ENCODE assay signal across 1 cellular context in the genomic region with DNA sequence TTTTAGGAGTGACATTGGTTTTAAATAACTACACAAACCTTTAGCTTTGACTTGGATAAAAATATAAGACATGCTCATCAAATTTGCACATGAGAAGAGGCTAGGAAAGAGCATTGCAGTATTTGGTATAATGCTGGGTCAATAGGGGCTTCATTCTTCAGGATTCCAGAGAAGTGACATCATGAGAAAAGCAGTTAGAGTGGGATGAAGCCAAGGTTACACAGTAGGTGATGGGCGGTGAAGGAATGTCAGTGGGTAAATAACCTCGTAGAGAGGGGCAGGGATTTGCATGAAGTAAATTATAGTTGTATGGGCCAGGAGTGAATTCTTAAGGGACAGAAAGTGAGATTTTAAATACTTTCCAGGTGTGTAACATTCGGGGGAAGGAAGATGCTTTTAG.
A peak's percentile ranks its signal among the peaks of the same experiment; 100 is the strongest.
TF ChIP-seq lines count a peak whose summit lies in the region.

No MANE protein-coding gene starts in this region.

TF ChIP-seq in GM23338, 12 proteins besides CTCF, POLR2A, EP300 and RAD21:
- TF ChIP-seq, protein P1, sequence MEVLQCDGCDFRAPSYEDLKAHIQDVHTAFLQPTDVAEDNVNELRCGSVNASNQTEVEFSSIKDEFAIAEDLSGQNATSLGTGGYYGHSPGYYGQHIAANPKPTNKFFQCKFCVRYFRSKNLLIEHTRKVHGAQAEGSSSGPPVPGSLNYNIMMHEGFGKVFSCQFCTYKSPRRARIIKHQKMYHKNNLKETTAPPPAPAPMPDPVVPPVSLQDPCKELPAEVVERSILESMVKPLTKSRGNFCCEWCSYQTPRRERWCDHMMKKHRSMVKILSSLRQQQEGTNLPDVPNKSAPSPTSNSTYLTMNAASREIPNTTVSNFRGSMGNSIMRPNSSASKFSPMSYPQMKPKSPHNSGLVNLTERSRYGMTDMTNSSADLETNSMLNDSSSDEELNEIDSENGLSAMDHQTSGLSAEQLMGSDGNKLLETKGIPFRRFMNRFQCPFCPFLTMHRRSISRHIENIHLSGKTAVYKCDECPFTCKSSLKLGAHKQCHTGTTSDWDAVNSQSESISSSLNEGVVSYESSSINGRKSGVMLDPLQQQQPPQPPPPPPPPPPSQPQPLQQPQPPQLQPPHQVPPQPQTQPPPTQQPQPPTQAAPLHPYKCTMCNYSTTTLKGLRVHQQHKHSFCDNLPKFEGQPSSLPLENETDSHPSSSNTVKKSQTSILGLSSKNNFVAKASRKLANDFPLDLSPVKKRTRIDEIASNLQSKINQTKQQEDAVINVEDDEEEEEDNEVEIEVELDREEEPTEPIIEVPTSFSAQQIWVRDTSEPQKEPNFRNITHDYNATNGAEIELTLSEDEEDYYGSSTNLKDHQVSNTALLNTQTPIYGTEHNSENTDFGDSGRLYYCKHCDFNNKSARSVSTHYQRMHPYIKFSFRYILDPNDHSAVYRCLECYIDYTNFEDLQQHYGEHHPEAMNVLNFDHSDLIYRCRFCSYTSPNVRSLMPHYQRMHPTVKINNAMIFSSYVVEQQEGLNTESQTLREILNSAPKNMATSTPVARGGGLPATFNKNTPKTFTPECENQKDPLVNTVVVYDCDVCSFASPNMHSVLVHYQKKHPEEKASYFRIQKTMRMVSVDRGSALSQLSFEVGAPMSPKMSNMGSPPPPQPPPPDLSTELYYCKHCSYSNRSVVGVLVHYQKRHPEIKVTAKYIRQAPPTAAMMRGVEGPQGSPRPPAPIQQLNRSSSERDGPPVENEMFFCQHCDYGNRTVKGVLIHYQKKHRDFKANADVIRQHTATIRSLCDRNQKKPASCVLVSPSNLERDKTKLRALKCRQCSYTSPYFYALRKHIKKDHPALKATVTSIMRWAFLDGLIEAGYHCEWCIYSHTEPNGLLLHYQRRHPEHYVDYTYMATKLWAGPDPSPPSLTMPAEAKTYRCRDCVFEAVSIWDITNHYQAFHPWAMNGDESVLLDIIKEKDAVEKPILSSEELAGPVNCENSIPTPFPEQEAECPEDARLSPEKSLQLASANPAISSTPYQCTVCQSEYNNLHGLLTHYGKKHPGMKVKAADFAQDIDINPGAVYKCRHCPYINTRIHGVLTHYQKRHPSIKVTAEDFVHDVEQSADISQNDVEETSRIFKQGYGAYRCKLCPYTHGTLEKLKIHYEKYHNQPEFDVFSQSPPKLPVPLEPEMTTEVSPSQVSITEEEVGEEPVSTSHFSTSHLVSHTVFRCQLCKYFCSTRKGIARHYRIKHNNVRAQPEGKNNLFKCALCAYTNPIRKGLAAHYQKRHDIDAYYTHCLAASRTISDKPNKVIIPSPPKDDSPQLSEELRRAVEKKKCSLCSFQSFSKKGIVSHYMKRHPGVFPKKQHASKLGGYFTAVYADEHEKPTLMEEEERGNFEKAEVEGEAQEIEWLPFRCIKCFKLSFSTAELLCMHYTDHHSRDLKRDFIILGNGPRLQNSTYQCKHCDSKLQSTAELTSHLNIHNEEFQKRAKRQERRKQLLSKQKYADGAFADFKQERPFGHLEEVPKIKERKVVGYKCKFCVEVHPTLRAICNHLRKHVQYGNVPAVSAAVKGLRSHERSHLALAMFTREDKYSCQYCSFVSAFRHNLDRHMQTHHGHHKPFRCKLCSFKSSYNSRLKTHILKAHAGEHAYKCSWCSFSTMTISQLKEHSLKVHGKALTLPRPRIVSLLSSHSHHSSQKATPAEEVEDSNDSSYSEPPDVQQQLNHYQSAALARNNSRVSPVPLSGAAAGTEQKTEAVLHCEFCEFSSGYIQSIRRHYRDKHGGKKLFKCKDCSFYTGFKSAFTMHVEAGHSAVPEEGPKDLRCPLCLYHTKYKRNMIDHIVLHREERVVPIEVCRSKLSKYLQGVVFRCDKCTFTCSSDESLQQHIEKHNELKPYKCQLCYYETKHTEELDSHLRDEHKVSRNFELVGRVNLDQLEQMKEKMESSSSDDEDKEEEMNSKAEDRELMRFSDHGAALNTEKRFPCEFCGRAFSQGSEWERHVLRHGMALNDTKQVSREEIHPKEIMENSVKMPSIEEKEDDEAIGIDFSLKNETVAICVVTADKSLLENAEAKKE (CRISPR knock-in tag; IDR thresholded peaks at IDR 0.05): 0 out of 2 replicates have a peak, but pooled peaks have one; percentile 10
- no peak for TF ChIP-seq ZNF114 (CRISPR knock-in tag; IDR thresholded peaks at IDR 0.05)
TF ChIP-seq in GM23338: peak in this region for 1.
